In the genomic region with DNA sequence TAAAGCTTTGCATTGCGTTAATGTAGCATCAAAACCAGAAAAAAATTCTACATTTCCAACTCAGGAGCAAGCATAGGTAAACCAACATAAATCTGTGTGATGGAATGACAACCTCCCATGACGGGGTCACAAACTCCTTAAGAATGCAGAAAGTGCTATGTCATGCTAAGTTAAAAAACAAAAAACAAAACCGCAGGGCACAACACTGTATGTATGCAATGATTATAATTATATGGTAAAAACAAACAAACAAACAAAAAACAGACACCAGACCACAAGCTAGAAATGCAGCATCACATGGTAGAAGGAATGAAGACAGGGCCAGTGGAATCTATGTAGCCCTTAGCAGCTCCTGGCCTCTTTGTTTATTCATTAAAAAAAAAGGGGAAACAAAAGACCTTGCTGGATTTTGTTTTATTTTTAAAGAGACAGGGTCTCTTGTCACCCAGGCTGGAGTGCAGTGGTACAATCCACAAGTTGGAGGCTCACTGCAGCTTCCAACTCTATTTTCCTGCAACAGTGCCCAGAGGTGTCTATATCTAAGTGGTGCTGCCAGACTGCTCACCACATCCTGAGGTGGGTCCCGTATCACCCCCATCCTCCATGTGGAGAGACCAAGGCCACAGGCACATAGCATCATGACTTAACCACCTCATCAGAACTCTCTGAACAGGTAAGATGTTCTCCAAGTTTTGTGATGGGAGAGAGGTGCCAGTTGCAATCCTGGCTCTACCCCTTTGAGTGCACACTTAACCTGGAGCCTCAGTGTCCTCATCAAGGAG, we compare ENCODE assay signal across 1 cellular context.
A peak's percentile ranks its signal among the peaks of the same experiment; 100 is the strongest.
TF ChIP-seq lines count a peak whose summit lies in the region.

No MANE protein-coding gene starts in this region.

TF ChIP-seq in IMR-90, 13 proteins besides CTCF, POLR2A, EP300 and RAD21:
- TF ChIP-seq NFE2L2 (IDR thresholded peaks at IDR 0.05; ENCODE audit: low read depth, low read length) (peak; percentile 71), MXI1 (IDR thresholded peaks at IDR 0.05; ENCODE audit: borderline replicate concordance, low read depth, low read length) (no peak), MAZ (IDR thresholded peaks at IDR 0.05; ENCODE audit: borderline replicate concordance, low read depth, low read length) (no peak)
